Comparison of ENCODE assay signal across 32 cellular contexts in genomic region chr12:100395811-100396210, GRCh38. TPM values are rescaled to one million over a fixed set of nuclear protein-coding genes. Genes with fewer than 3 reads are reported as not detected.
"Had no signal": no experiment of that assay in that cellular context is flagged by ENCODE, and none has a peak within 500 bp of the region (broad histone marks: within the 10 kb centered on the region; RNA-seq: fewer than 3 reads in every experiment).

No MANE protein-coding gene starts in this region.

- ATAC-seq: activated CD4-positive, alpha-beta T cell treated with anti-CD3 and anti-CD28 coated beads for 36 hours; activated T-cell treated with anti-CD3 and anti-CD28 coated beads, Interleukin-2, amount 50 U/mL, for 72 hours; effector memory CD8-positive, alpha-beta T cell; foreskin keratinocyte; gastrocnemius medialis had no signal

- H3K4me3 ChIP-seq: esophagus muscularis mucosa, gastrocnemius medialis had no signal

- H3K36me3 ChIP-seq: brain microvascular endothelial cell, esophagus muscularis mucosa, gastrocnemius medialis had no signal

- H3K27ac ChIP-seq: brain microvascular endothelial cell, esophagus muscularis mucosa, foreskin keratinocyte, gastrocnemius medialis had no signal

- H3K27ac Mint-ChIP-seq: activated CD4-positive, alpha-beta memory T cell treated with anti-CD3 and anti-CD28 coated beads, Interleukin-2, amount 10 ng/mL, durations not matched to agents 7 days and 5 days; activated CD4-positive, alpha-beta T cell treated with anti-CD3 and anti-CD28 coated beads for 36 hours; activated CD4-positive, alpha-beta T cell treated with anti-CD3 and anti-CD28 coated beads, Interleukin-2, amount 10 ng/mL, durations not matched to agents 24 days and 14 days; activated naive CD8-positive, alpha-beta T cell; activated T-cell treated with anti-CD3 and anti-CD28 coated beads, Interleukin-2, amount 50 U/mL, for 24 hours; activated T-cell treated with anti-CD3 and anti-CD28 coated beads, Interleukin-2, amount 50 U/mL, for 72 hours; effector memory CD8-positive, alpha-beta T cell had no signal

- H3K27me3 ChIP-seq: brain microvascular endothelial cell, esophagus muscularis mucosa, foreskin keratinocyte, gastrocnemius medialis had no signal

- H3K4me3 Mint-ChIP-seq: activated CD4-positive, alpha-beta memory T cell treated with anti-CD3 and anti-CD28 coated beads, Interleukin-2, amount 10 ng/mL, durations not matched to agents 7 days and 5 days; activated CD4-positive, alpha-beta T cell treated with anti-CD3 and anti-CD28 coated beads for 36 hours; activated CD4-positive, alpha-beta T cell treated with anti-CD3 and anti-CD28 coated beads, Interleukin-2, amount 10 ng/mL, durations not matched to agents 24 days and 14 days; activated naive CD8-positive, alpha-beta T cell; activated T-cell treated with anti-CD3 and anti-CD28 coated beads, Interleukin-2, amount 50 U/mL, for 24 hours; activated T-cell treated with anti-CD3 and anti-CD28 coated beads, Interleukin-2, amount 50 U/mL, for 72 hours; central memory CD8-positive, alpha-beta T cell; effector memory CD8-positive, alpha-beta T cell had no signal

- DNase-seq: activated CD4-positive, alpha-beta memory T cell treated with anti-CD3 and anti-CD28 coated beads, Interleukin-2, amount 10 ng/mL, durations not matched to agents 7 days and 5 days; activated CD4-positive, alpha-beta T cell treated with anti-CD3 and anti-CD28 coated beads for 36 hours; activated CD4-positive, alpha-beta T cell treated with anti-CD3 and anti-CD28 coated beads, Interleukin-2, amount 10 ng/mL, durations not matched to agents 24 days and 14 days; activated CD4-positive, alpha-beta T cell treated with anti-CD3 and anti-CD28 coated beads, Interleukin-2, amount 50 U/mL, for 4 hours; activated CD4-positive, CD25-positive, alpha-beta regulatory T cell; activated CD4-positive, CD25-positive, alpha-beta regulatory T cell treated with anti-CD3 and anti-CD28 coated beads, Interleukin-2, amount 50 U/mL, for 72 hours; activated CD8-positive, alpha-beta memory T cell treated with anti-CD3 and anti-CD28 coated beads, Interleukin-2, amount 50 U/mL, for 48 hours; activated gamma-delta T cell; activated naive CD4-positive, alpha-beta T cell treated with anti-CD3 and anti-CD28 coated beads, Interleukin-2, amount 50 U/mL, for 16 hours; activated naive CD4-positive, alpha-beta T cell treated with Interleukin-2 at 50 U/mL for 16 hours; activated T-cell treated with anti-CD3 and anti-CD28 coated beads for 4 hours; activated T-cell treated with anti-CD3 and anti-CD28 coated beads, Interleukin-2, amount 50 U/mL, for 24 hours; activated T-cell treated with anti-CD3 and anti-CD28 coated beads, Interleukin-2, amount 50 U/mL, for 72 hours; amniotic stem cell; anterior cingulate cortex; brain microvascular endothelial cell; cortex of kidney; dermis blood vessel endothelial cell; effector CD4-positive, alpha-beta T cell; effector memory CD8-positive, alpha-beta T cell; erythroblast; foreskin keratinocyte; gastrocnemius medialis; glutamatergic neuron; T-helper 2 cell had no signal

- H3K9me3 ChIP-seq: esophagus muscularis mucosa, gastrocnemius medialis had no signal

- H3K4me1 Mint-ChIP-seq: activated CD4-positive, alpha-beta memory T cell treated with anti-CD3 and anti-CD28 coated beads, Interleukin-2, amount 10 ng/mL, durations not matched to agents 7 days and 5 days; activated CD4-positive, alpha-beta T cell treated with anti-CD3 and anti-CD28 coated beads for 36 hours; activated CD4-positive, alpha-beta T cell treated with anti-CD3 and anti-CD28 coated beads, Interleukin-2, amount 10 ng/mL, durations not matched to agents 24 days and 14 days; central memory CD8-positive, alpha-beta T cell had no signal

- H3K9me3 Mint-ChIP-seq: activated CD4-positive, alpha-beta memory T cell treated with anti-CD3 and anti-CD28 coated beads, Interleukin-2, amount 10 ng/mL, durations not matched to agents 7 days and 5 days; activated CD4-positive, alpha-beta T cell treated with anti-CD3 and anti-CD28 coated beads, Interleukin-2, amount 10 ng/mL, durations not matched to agents 24 days and 14 days; activated T-cell treated with anti-CD3 and anti-CD28 coated beads, Interleukin-2, amount 50 U/mL, for 24 hours; central memory CD8-positive, alpha-beta T cell; effector memory CD8-positive, alpha-beta T cell had no signal

- H3K27me3 Mint-ChIP-seq: activated CD4-positive, alpha-beta T cell treated with anti-CD3 and anti-CD28 coated beads, Interleukin-2, amount 10 ng/mL, durations not matched to agents 24 days and 14 days had no signal

- H3K4me1 ChIP-seq: esophagus muscularis mucosa, foreskin keratinocyte, gastrocnemius medialis had no signal

- H3K36me3 Mint-ChIP-seq: activated naive CD8-positive, alpha-beta T cell had no signal

RNA-seq across cellular contexts. Expression of gene SLC17A8, which starts 38.9 kb away (rescaled TPM):
- total RNA-seq: activated CD4-positive, alpha-beta memory T cell treated with anti-CD3 and anti-CD28 coated beads, Interleukin-2, amount 10 ng/mL, durations not matched to agents 7 days and 5 days; activated CD4-positive, alpha-beta T cell treated with anti-CD3 and anti-CD28 coated beads for 36 hours; activated CD4-positive, alpha-beta T cell treated with anti-CD3 and anti-CD28 coated beads, Interleukin-2, amount 10 ng/mL, durations not matched to agents 24 days and 14 days; activated T-cell treated with anti-CD3 and anti-CD28 coated beads, Interleukin-2, amount 50 U/mL, for 72 hours; astrocyte; bronchial epithelial cell; cardiac septum; dermis blood vessel endothelial cell; esophagus muscularis mucosa; foreskin keratinocyte; T-helper 1 cell treated with Interleukin-12 subunit alpha and Interleukin-12 subunit beta and Interleukin-4 antibody, amounts not matched to agents 30 ng/mL and 1 ng/mL, for 36 hours had no signal
